34 cellular contexts compared by ENCODE assay signal in genomic region chr15:99522288-99522687, GRCh38. TPM values are rescaled to one million over a fixed set of nuclear protein-coding genes. Genes with fewer than 3 reads are reported as not detected.
DNase-seq lines count a peak whose midpoint lies in the region; ATAC-seq and TF ChIP-seq lines count a peak whose summit lies in the region.
"Had no signal": no experiment of that assay in that cellular context is flagged by ENCODE, and none has a peak within 500 bp of the region (broad histone marks: within the 10 kb centered on the region; RNA-seq: fewer than 3 reads in every experiment).

No MANE protein-coding gene starts in this region.

- DNase-seq in naive B cell (no peak), iPS-NIHi7 (ENCODE audit: extremely low spot score) (no peak), AG08396 (ENCODE audit: low spot score) (no peak), NCI-H1694 (lab: John Stamatoyannopoulos, UW) (no peak), suprapubic skin (ENCODE audit: low spot score in 2 of 2) (no peak)
- DNase-seq: activated CD4-positive, CD25-positive, alpha-beta regulatory T cell; activated gamma-delta T cell; activated naive CD8-positive, alpha-beta T cell treated with anti-CD3 and anti-CD28 coated beads, Interleukin-2, amount 50 U/mL, for 24 hours; activated T-cell treated with anti-CD3 and anti-CD28 coated beads, Interleukin-2, amount 50 U/mL, for 24 hours; C1 segment of cervical spinal cord; colonic mucosa; effector CD8-positive, alpha-beta T cell; HFFc6; hippocampal formation; immature natural killer cell; left cardiac atrium; mesenchymal stem cell; NCI-H1092; NCI-H187; NCI-H2171 treated with DMSO at 0.1 percent for 48 hours; NCI-H524 treated with DMSO at 0.1 percent for 48 hours; pancreas; right cardiac atrium; stimulated activated naive CD8-positive, alpha-beta T cell treated with anti-CD3 and anti-CD28 coated beads, Interleukin-15, Interleukin-2, amounts not matched to agents 100 U/mL and 50 U/mL, for 24 hours; testis had no signal

- H3K27me3 Mint-ChIP-seq in naive B cell = no peaks in the 10 kb centered on the region
- H3K27me3 Mint-ChIP-seq: activated naive CD8-positive, alpha-beta T cell treated with anti-CD3 and anti-CD28 coated beads, Interleukin-2, amount 50 U/mL, for 24 hours; activated T-cell treated with anti-CD3 and anti-CD28 coated beads, Interleukin-2, amount 50 U/mL, for 24 hours had no signal

- H3K27me3 ChIP-seq in suprapubic skin = no peaks in the 10 kb centered on the region
- H3K27me3 ChIP-seq: colonic mucosa, neural progenitor cell, testis had no signal

- TF ChIP-seq EP300 in suprapubic skin (IDR thresholded peaks at IDR 0.05) = no peak

- no peak overlapping the region for H3K27ac Mint-ChIP-seq in naive B cell
- H3K27ac Mint-ChIP-seq: activated naive CD8-positive, alpha-beta T cell treated with anti-CD3 and anti-CD28 coated beads, Interleukin-2, amount 50 U/mL, for 24 hours; activated T-cell treated with anti-CD3 and anti-CD28 coated beads, Interleukin-2, amount 50 U/mL, for 24 hours; GM23338; HFFc6; immature natural killer cell; neural progenitor cell; T-helper 1 cell treated with Interleukin-12 subunit alpha and Interleukin-12 subunit beta and Interleukin-4 antibody, amounts not matched to agents 30 μg/mL and 1 μg/mL, for 36 hours had no signal

- TF ChIP-seq CTCF in suprapubic skin (IDR thresholded peaks at IDR 0.05) = no peak

- H3K4me1 Mint-ChIP-seq in naive B cell = peaks cover 17 to 21% (median 20%) of the 10 kb centered on the region in 3 donors
- H3K4me1 Mint-ChIP-seq: GM23338, immature natural killer cell, neural progenitor cell had no signal

- H3K36me3 ChIP-seq in suprapubic skin = no peaks in the 10 kb centered on the region
- H3K36me3 ChIP-seq: colonic mucosa, neural progenitor cell, pancreas had no signal

- no peaks in the 10 kb centered on the region for H3K9me3 ChIP-seq in suprapubic skin
- H3K9me3 ChIP-seq: colonic mucosa, pancreas, testis had no signal

- H3K4me3 ChIP-seq in suprapubic skin = no peak overlapping the region
- H3K4me3 ChIP-seq: colonic mucosa, GM23338, neural progenitor cell, pancreas, smooth muscle cell, testis had no signal

- no peak overlapping the region for H3K27ac ChIP-seq in suprapubic skin
- H3K27ac ChIP-seq: colonic mucosa, neural progenitor cell, pancreas, testis had no signal

- H3K4me3 Mint-ChIP-seq in naive B cell = no peak overlapping the region
- H3K4me3 Mint-ChIP-seq: activated naive CD8-positive, alpha-beta T cell treated with anti-CD3 and anti-CD28 coated beads, Interleukin-2, amount 50 U/mL, for 24 hours; activated T-cell treated with anti-CD3 and anti-CD28 coated beads, Interleukin-2, amount 50 U/mL, for 24 hours; GM23338; HFFc6; immature natural killer cell; neural progenitor cell; T-helper 1 cell treated with Interleukin-12 subunit alpha and Interleukin-12 subunit beta and Interleukin-4 antibody, amounts not matched to agents 30 μg/mL and 1 μg/mL, for 36 hours had no signal

- no peak for TF ChIP-seq POLR2A in suprapubic skin (IDR thresholded peaks at IDR 0.05)

- WGBS in suprapubic skin = 91% methylated on average over 4 of the region's 4 CpGs

- peak; percentile 52 for ATAC-seq in GM18520 (IDR thresholded peaks at IDR 0.05; ENCODE audit: unreplicated experiment)
- ATAC-seq in GM21717 (IDR thresholded peaks at IDR 0.05; ENCODE audit: unreplicated experiment) = peak; percentile 56
- peak; percentile 61 for ATAC-seq in HG03378 (IDR thresholded peaks at IDR 0.05; ENCODE audit: unreplicated experiment)
- ATAC-seq in naive B cell (ENCODE audit: low read depth in 2 of 2) = peak; percentile 21 to 43
- ATAC-seq: activated naive CD8-positive, alpha-beta T cell treated with anti-CD3 and anti-CD28 coated beads, Interleukin-2, amount 50 U/mL, for 24 hours; GM23338; left cardiac atrium; pancreas; right cardiac atrium; Right ventricle myocardium inferior; SK-N-SH treated with all-trans-retinoic acid at 6 μM for 48 hours; stimulated activated naive CD8-positive, alpha-beta T cell treated with anti-CD3 and anti-CD28 coated beads, Interleukin-15, Interleukin-2, amounts not matched to agents 100 U/mL and 50 U/mL, for 24 hours had no signal

- H3K36me3 Mint-ChIP-seq in naive B cell = peaks cover 0 to 13% of the 10 kb centered on the region in 2 donors
- H3K36me3 Mint-ChIP-seq: immature natural killer cell, neural progenitor cell had no signal

- no peaks in the 10 kb centered on the region for H3K4me1 ChIP-seq in suprapubic skin
- H3K4me1 ChIP-seq: colonic mucosa, neural progenitor cell, pancreas, testis had no signal

- H3K9me3 Mint-ChIP-seq in naive B cell = peaks cover 4 to 15% (median 9%) of the 10 kb centered on the region in 7 donors
- H3K9me3 Mint-ChIP-seq: activated T-cell treated with anti-CD3 and anti-CD28 coated beads, Interleukin-2, amount 50 U/mL, for 24 hours; GM23338; HFFc6; immature natural killer cell; neural progenitor cell had no signal

RNA-seq across cellular contexts. Expression of gene MEF2A, which starts 43.5 kb away (rescaled TPM):
- 10 to 100 TPM; 27.1 to 56.6 (median 40.9) TPM for polyA plus RNA-seq in naive B cell (ENCODE audit: low read depth in 6 of 6)
- 100 to 1,000 TPM in 1 of 4 donors, 10 to 100 TPM in 3; 70.1 to 222 (median 78.8) TPM for total RNA-seq in suprapubic skin
